In genomic region chr7:16753932-16754571, GRCh38 we compare ENCODE assay signal across 8 cellular contexts. TPM values are rescaled to one million over a fixed set of nuclear protein-coding genes. Genes with fewer than 3 reads are reported as not detected.
A peak's percentile ranks its signal among the peaks of the same experiment; 100 is the strongest.
DNase-seq lines count a peak whose midpoint lies in the region; ATAC-seq and TF ChIP-seq lines count a peak whose summit lies in the region.

No MANE protein-coding gene starts in this region.

- CTCF ChIA-PET in CD4-positive, alpha-beta memory T cell (lab: Charles Lee; ENCODE audit: partially characterized antibody), result no interaction called here
- CTCF ChIA-PET in activated CD8-positive, alpha-beta T cell treated with anti-CD3 and anti-CD28 coated beads, Interleukin-2, amount 10 ng/mL, durations not matched to agents 7 days and 5 days (lab: Charles Lee), result interaction anchor here (0.9 to 1.3 kb wide), 2 partner anchors 44 to 47 kb away, joined by 3 read pairs; no protein-coding TSS in a partner anchor

- peak overlapping the region in 3 of 7 donors; percentile 23 to 42 (median 37) for H3K27ac Mint-ChIP-seq in CD4-positive, alpha-beta memory T cell
- H3K27ac Mint-ChIP-seq in activated CD8-positive, alpha-beta T cell treated with anti-CD3 and anti-CD28 coated beads, Interleukin-2, amount 10 ng/mL, durations not matched to agents 7 days and 5 days, result no peak overlapping the region
- peak overlapping the region; percentile 24 to 65 (median 31) for H3K27ac Mint-ChIP-seq in nephron

- no peaks in the 10 kb centered on the region for H3K36me3 Mint-ChIP-seq in CD4-positive, alpha-beta memory T cell
- H3K36me3 Mint-ChIP-seq in activated CD8-positive, alpha-beta T cell treated with anti-CD3 and anti-CD28 coated beads, Interleukin-2, amount 10 ng/mL, durations not matched to agents 7 days and 5 days (ENCODE audit: low read depth), result no peaks in the 10 kb centered on the region
- no peaks in the 10 kb centered on the region for H3K36me3 Mint-ChIP-seq in nephron (ENCODE audit: low read depth)

- peak overlapping the region in 1 of 2 donors; percentile 43 for H3K4me3 ChIP-seq in CD4-positive, alpha-beta memory T cell (ENCODE audit: low read length in 2 of 2)
- H3K4me3 ChIP-seq in MG63 (peak overlapping the region; percentile 54), fibroblast of mammary gland (ENCODE audit: control insufficient read depth, low read depth, low read length) (peak overlapping the region; percentile 67)

- intact Hi-C loops in CD4-positive, alpha-beta memory T cell (cut with micrococcal nuclease), result no loop called here

- POLR2A ChIA-PET in CD4-positive, alpha-beta memory T cell (lab: Charles Lee; ENCODE audit: partially characterized antibody), result no interaction called here
- POLR2A ChIA-PET in activated CD8-positive, alpha-beta T cell treated with anti-CD3 and anti-CD28 coated beads, Interleukin-2, amount 10 ng/mL, durations not matched to agents 7 days and 5 days (lab: Charles Lee), result no interaction called here

- peaks cover 19 to 20% of the 10 kb centered on the region in 2 donors for H3K27me3 Mint-ChIP-seq in CD4-positive, alpha-beta memory T cell
- peaks cover 32% of the 10 kb centered on the region for H3K27me3 Mint-ChIP-seq in activated CD8-positive, alpha-beta T cell treated with anti-CD3 and anti-CD28 coated beads, Interleukin-2, amount 10 ng/mL, durations not matched to agents 7 days and 5 days (ENCODE audit: low read depth)
- peaks cover 49% of the 10 kb centered on the region for H3K27me3 Mint-ChIP-seq in nephron (ENCODE audit: low read depth)

- H3K27ac ChIP-seq in CD4-positive, alpha-beta memory T cell (ENCODE audit: low read depth, low read length), result no peak overlapping the region

- no peaks in the 10 kb centered on the region for H3K9me3 ChIP-seq in CD4-positive, alpha-beta memory T cell (ENCODE audit: control insufficient read depth in 1 of 2, low read length in 2 of 2)
- H3K9me3 ChIP-seq in MG63, result no peaks in the 10 kb centered on the region

- H3K36me3 ChIP-seq in CD4-positive, alpha-beta memory T cell (ENCODE audit: insufficient read depth, low read length), result no peaks in the 10 kb centered on the region
- H3K36me3 ChIP-seq in MG63, result no peaks in the 10 kb centered on the region

- H3K9me3 Mint-ChIP-seq in CD4-positive, alpha-beta memory T cell, result peaks cover 0 to 3% (median 0%) of the 10 kb centered on the region in 8 donors
- no peaks in the 10 kb centered on the region for H3K9me3 Mint-ChIP-seq in activated CD8-positive, alpha-beta T cell treated with anti-CD3 and anti-CD28 coated beads, Interleukin-2, amount 10 ng/mL, durations not matched to agents 7 days and 5 days (ENCODE audit: insufficient read depth)
- H3K9me3 Mint-ChIP-seq in nephron, result no peaks in the 10 kb centered on the region

- peak in 2 of 5 donors; percentile 3 to 8 for DNase-seq in CD4-positive, alpha-beta memory T cell
- peak; percentile 30 for DNase-seq in MG63
- peak; percentile 28 for DNase-seq in activated CD8-positive, alpha-beta T cell treated with anti-CD3 and anti-CD28 coated beads, Interleukin-2, amount 10 ng/mL, durations not matched to agents 7 days and 5 days
- DNase-seq in fibroblast of mammary gland (ENCODE audit: low read depth), result no peak
- DNase-seq in RKO (ENCODE audit: low spot score), result no peak

- peaks cover 6 to 16% (median 13%) of the 10 kb centered on the region in 4 donors for H3K4me1 Mint-ChIP-seq in CD4-positive, alpha-beta memory T cell
- peaks cover 15% of the 10 kb centered on the region for H3K4me1 Mint-ChIP-seq in activated CD8-positive, alpha-beta T cell treated with anti-CD3 and anti-CD28 coated beads, Interleukin-2, amount 10 ng/mL, durations not matched to agents 7 days and 5 days (ENCODE audit: low read depth)
- H3K4me1 Mint-ChIP-seq in nephron, result peaks cover 28% of the 10 kb centered on the region

- peak; percentile 28 for ATAC-seq in GM19455 (IDR thresholded peaks at IDR 0.05; ENCODE audit: unreplicated experiment)
- peak; percentile 46 for ATAC-seq in activated CD8-positive, alpha-beta T cell treated with anti-CD3 and anti-CD28 coated beads, Interleukin-2, amount 10 ng/mL, durations not matched to agents 7 days and 5 days
- no peak for ATAC-seq in GM21825 (IDR thresholded peaks at IDR 0.05; ENCODE audit: unreplicated experiment)

- peaks cover 4% of the 10 kb centered on the region for H3K27me3 ChIP-seq in CD4-positive, alpha-beta memory T cell (ENCODE audit: insufficient read depth, low read length)
- H3K27me3 ChIP-seq in MG63, result no peaks in the 10 kb centered on the region

- peak overlapping the region; percentile 61 to 89 (median 80) for H3K4me3 Mint-ChIP-seq in CD4-positive, alpha-beta memory T cell
- peak overlapping the region; percentile 71 for H3K4me3 Mint-ChIP-seq in activated CD8-positive, alpha-beta T cell treated with anti-CD3 and anti-CD28 coated beads, Interleukin-2, amount 10 ng/mL, durations not matched to agents 7 days and 5 days
- H3K4me3 Mint-ChIP-seq in nephron, result peak overlapping the region; percentile 87 to 92 (median 90)

- H3K4me1 ChIP-seq in CD4-positive, alpha-beta memory T cell (ENCODE audit: insufficient read depth, low read length), result peaks cover 3% of the 10 kb centered on the region

- no peak for TF ChIP-seq CTCF in fibroblast of mammary gland (conservative IDR thresholded peaks at IDR 0.05; ENCODE audit: control insufficient read depth, insufficient read depth, low read depth, low read length)
- no peak for TF ChIP-seq CTCF in nephron (IDR thresholded peaks at IDR 0.05; ENCODE audit: unreplicated experiment in 3 of 3)

RNA-seq across cellular contexts. Expression of gene TSPAN13, which starts 0.5 kb away (rescaled TPM):
- not detected for total RNA-seq in CD4-positive, alpha-beta memory T cell
- under 1 TPM; 0.11 to 0.42 TPM for polyA plus RNA-seq in CD4-positive, alpha-beta memory T cell
- total RNA-seq in MG63 (2014; rRNA removed; shearing (Covaris generic); ENCODE audit: low replicate concordance), result 1.2 and 5.0 TPM in 2 replicates
- total RNA-seq in activated CD8-positive, alpha-beta T cell treated with anti-CD3 and anti-CD28 coated beads, Interleukin-2, amount 10 ng/mL, durations not matched to agents 7 days and 5 days, result 1 to 10 TPM in 1 of 2 experiments, under 1 TPM in 1; 0.81 to 1.3 TPM

RNA-seq across cellular contexts. Expression of gene AGR2, which starts 50.7 kb away (rescaled TPM):
- not detected for total RNA-seq in CD4-positive, alpha-beta memory T cell
- polyA plus RNA-seq in CD4-positive, alpha-beta memory T cell, result not detected
- total RNA-seq in MG63 (2014; rRNA removed; shearing (Covaris generic); ENCODE audit: low replicate concordance), result not detected in 2 replicates
- not detected for total RNA-seq in activated CD8-positive, alpha-beta T cell treated with anti-CD3 and anti-CD28 coated beads, Interleukin-2, amount 10 ng/mL, durations not matched to agents 7 days and 5 days

Comparison
In these comparisons a context has a peak if more than half of its experiments do, and no peak if none do; other contexts are left out.
1. DNase-seq: peak in MG63 (single experiment) and activated CD8-positive, alpha-beta T cell treated with anti-CD3 and anti-CD28 coated beads, Interleukin-2, amount 10 ng/mL, durations not matched to agents 7 days and 5 days (single experiment); none in fibroblast of mammary gland (single experiment) and RKO (single experiment).
2. Peak in every context shown above with its lines, with median percentiles within 50 percentile points of each other: H3K4me3 Mint-ChIP-seq.